In genomic region chr13:28718186-28718537, GRCh38 we compare ENCODE assay signal across 8 cellular contexts. TPM values are rescaled to one million over a fixed set of nuclear protein-coding genes. Genes with fewer than 3 reads are reported as not detected.
DNase-seq lines count a peak whose midpoint lies in the region; ATAC-seq and TF ChIP-seq lines count a peak whose summit lies in the region.

No MANE protein-coding gene starts in this region.

- no peaks in the 10 kb centered on the region for H3K9me3 Mint-ChIP-seq in Caco-2 (ENCODE audit: unreplicated experiment)
- H3K9me3 Mint-ChIP-seq in central memory CD8-positive, alpha-beta T cell = no peaks in the 10 kb centered on the region

- TF ChIP-seq POLR2A in upper lobe of left lung (IDR thresholded peaks at IDR 0.05) = no peak

- DNase-seq in Caco-2 (no peak), lung microvascular endothelial cell (ENCODE audit: low read depth in 2 of 2) (peak; percentile 55 to 83), upper lobe of left lung (no peak), NCI-H2081 (lab: John Stamatoyannopoulos, UW) (no peak)
- DNase-seq in central memory CD8-positive, alpha-beta T cell (ENCODE audit: low spot score in 2 of 2) = no peak
- no peak for DNase-seq in stimulated activated CD4-positive, alpha-beta T cell treated with anti-CD3 and anti-CD28 coated beads, Interleukin-15, amount 100 ng/mL, for 24 hours

- 6 to 9% methylated on average over 8 to 9 of the region's 9 CpGs for WGBS in upper lobe of left lung, 2 donors

- TF ChIP-seq EP300 in upper lobe of left lung (IDR thresholded peaks at IDR 0.05) = peak; percentile 54 to 80 (median 64)

- no peaks in the 10 kb centered on the region for H3K27me3 ChIP-seq in Caco-2 (replicated peaks; ENCODE audit: control insufficient read depth, insufficient read depth, low read length)
- H3K27me3 ChIP-seq in upper lobe of left lung = no peaks in the 10 kb centered on the region

- H3K4me1 ChIP-seq in Caco-2 (peaks cover 4% of the 10 kb centered on the region; the same call in 1 of the 2 replicates), upper lobe of left lung (peaks cover 20 to 30% (median 25%) of the 10 kb centered on the region in 4 donors)

- peak overlapping the region; percentile 96 for H3K4me3 Mint-ChIP-seq in Caco-2 (ENCODE audit: unreplicated experiment)
- peak overlapping the region; percentile 93 for H3K4me3 Mint-ChIP-seq in central memory CD8-positive, alpha-beta T cell

- peaks cover 14% of the 10 kb centered on the region for H3K4me1 Mint-ChIP-seq in Caco-2 (ENCODE audit: low read depth, unreplicated experiment)
- peaks cover 41% of the 10 kb centered on the region for H3K4me1 Mint-ChIP-seq in central memory CD8-positive, alpha-beta T cell

- POLR2A ChIA-PET in Caco-2 (lab: Charles Lee) = interaction anchor here (0.8 kb wide), 1 partner anchor 59 kb away, joined by 3 read pairs; the partner anchor contains the start of gene POMP

- H3K27me3 Mint-ChIP-seq in Caco-2 (ENCODE audit: insufficient read depth, unreplicated experiment) = no peaks in the 10 kb centered on the region
- no peaks in the 10 kb centered on the region for H3K27me3 Mint-ChIP-seq in central memory CD8-positive, alpha-beta T cell

- CTCF ChIA-PET in Caco-2 (lab: Charles Lee) = interaction anchor here (1.0 to 1.4 kb wide), 3 partner anchors 24 to 78 kb away, joined by 4 to 5 read pairs (median 4); no protein-coding TSS in a partner anchor

- TF ChIP-seq CTCF in Caco-2 (IDR thresholded peaks at IDR 0.05; ENCODE audit: insufficient read depth in 1 of 2, low read depth in 1 of 2, low read length in 1 of 2, severe bottlenecking in 1 of 2, unreplicated experiment in 1 of 2) (no peak), upper lobe of left lung (IDR thresholded peaks at IDR 0.05) (no peak)

- H3K36me3 Mint-ChIP-seq in Caco-2 (ENCODE audit: insufficient read depth, unreplicated experiment) = peaks cover 9% of the 10 kb centered on the region
- H3K36me3 Mint-ChIP-seq in central memory CD8-positive, alpha-beta T cell (ENCODE audit: insufficient read depth) = peaks cover 16% of the 10 kb centered on the region

- peak overlapping the region; percentile 51 for H3K27ac ChIP-seq in KOPT-K1 (ENCODE audit: low read depth, low read length, poor library complexity, severe bottlenecking)
- H3K27ac ChIP-seq in upper lobe of left lung = peak overlapping the region; percentile 95 to 99 (median 96)

- no TSS peak for BruUV-seq in Caco-2 (replicated peaks; lab: Mats Ljungman, UMichigan)

- H3K27ac Mint-ChIP-seq in Caco-2 (ENCODE audit: unreplicated experiment) = peak overlapping the region; percentile 83
- H3K27ac Mint-ChIP-seq in central memory CD8-positive, alpha-beta T cell (ENCODE audit: low read depth) = peak overlapping the region; percentile 96

- H3K4me3 ChIP-seq in Caco-2 (ENCODE audit: low read depth, low read length) (peak overlapping the region; percentile 75), upper lobe of left lung (peak overlapping the region; percentile 52 to 78 (median 66))

- no peaks in the 10 kb centered on the region for H3K36me3 ChIP-seq in Caco-2 (ENCODE audit: control insufficient read depth, insufficient read depth, low read length)
- no peaks in the 10 kb centered on the region for H3K36me3 ChIP-seq in KOPT-K1 (ENCODE audit: insufficient read depth, low read length)
- H3K36me3 ChIP-seq in upper lobe of left lung = no peaks in the 10 kb centered on the region

- peak; percentile 43 for ATAC-seq in central memory CD8-positive, alpha-beta T cell (replicated peaks; ENCODE audit: extremely low read depth, poor library complexity, severe bottlenecking)
- ATAC-seq in upper lobe of left lung (ENCODE audit: low FRiP score in 2 of 2) = peak; percentile 3 to 29
- ATAC-seq in GM21360 (IDR thresholded peaks at IDR 0.05; ENCODE audit: unreplicated experiment) = no peak

- no peaks in the 10 kb centered on the region for H3K9me3 ChIP-seq in Caco-2
- H3K9me3 ChIP-seq in KOPT-K1 (ENCODE audit: insufficient read depth, low read length, poor library complexity, severe bottlenecking) = no peaks in the 10 kb centered on the region
- H3K9me3 ChIP-seq in upper lobe of left lung = no peaks in the 10 kb centered on the region

- intact Hi-C loops in Caco-2 (cut with micrococcal nuclease; ENCODE audit: unreplicated experiment) = loop anchor here (2.0 to 5.0 kb wide), 2 partner anchors 25 to 41 kb away; no protein-coding TSS in a partner anchor

RNA-seq across cellular contexts. Expression of gene SLC46A3, which starts 0.6 kb away (rescaled TPM):
- total RNA-seq in Caco-2 (2022) = 2.0 and 2.3 TPM in 2 replicates
- total RNA-seq in lung microvascular endothelial cell = 0.99 and 3.5 TPM in 2 replicates
- total RNA-seq in upper lobe of left lung = 10 to 100 TPM in 5 of 6 donors, 1 to 10 TPM in 1; 5.8 to 25.0 (median 14.6) TPM

RNA-seq across cellular contexts. Expression of gene POMP, which starts 59.2 kb away (rescaled TPM):
- total RNA-seq in Caco-2 (2022) (116 and 125 TPM in 2 replicates), lung microvascular endothelial cell (63.7 and 95.7 TPM in 2 replicates), upper lobe of left lung (10 to 100 TPM; 11.5 to 59.8 (median 51.4) TPM)

Comparison
In these comparisons a context has a peak if more than half of its experiments do, and no peak if none do; other contexts are left out.
1. DNase-seq: peak in lung microvascular endothelial cell (2 of 2); none in Caco-2 (0 of 2), central memory CD8-positive, alpha-beta T cell (0 of 2), upper lobe of left lung (0 of 2), NCI-H2081 (0 of 2) and stimulated activated CD4-positive, alpha-beta T cell treated with anti-CD3 and anti-CD28 coated beads, Interleukin-15, amount 100 ng/mL, for 24 hours (single experiment).